In the genomic region with DNA sequence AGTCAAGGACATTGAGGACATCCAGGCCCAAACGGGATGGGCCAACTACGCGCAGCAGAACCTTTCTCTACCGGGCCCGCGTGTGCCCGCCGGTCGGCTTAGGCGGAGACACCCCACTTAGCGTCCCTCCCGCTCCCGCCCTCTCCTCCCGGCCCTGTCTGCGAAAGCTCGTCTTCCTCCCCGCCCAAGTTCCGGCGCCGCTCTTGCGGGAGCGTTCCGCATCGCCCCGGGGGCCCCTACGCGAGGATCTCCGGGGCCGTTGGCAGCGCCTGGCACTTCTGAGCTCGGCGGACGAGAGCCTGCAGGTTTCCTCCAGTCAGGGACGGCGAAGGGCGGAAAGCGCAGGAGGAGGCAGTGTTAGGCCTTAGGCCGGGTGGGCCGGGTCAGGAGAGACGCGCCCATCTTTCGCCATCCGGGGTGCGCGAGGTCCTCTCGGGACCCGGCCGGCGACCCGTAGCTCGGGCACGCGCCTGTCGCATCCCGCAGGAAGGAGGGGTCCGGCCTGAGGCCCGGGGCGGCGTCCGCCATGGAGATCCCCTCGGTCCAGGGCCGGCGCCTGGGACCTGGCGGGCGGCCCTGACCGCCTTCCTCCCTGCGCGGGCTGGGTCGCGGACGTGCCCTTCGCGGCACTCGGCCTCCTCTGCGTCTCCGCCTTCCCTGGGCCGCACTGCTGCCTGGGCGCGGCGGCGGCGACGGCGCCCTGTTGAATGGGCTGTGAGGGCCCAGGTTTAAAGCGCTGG, we compare ENCODE assay signal across 1 cellular context.
A peak's percentile ranks its signal among the peaks of the same experiment; 100 is the strongest.
TF ChIP-seq lines count a peak whose summit lies in the region.

TSS of gene FEM1B (plus strand) at position 141 of the 740 bp plus-strand sequence. CDS start 673 bp downstream, outside the sequence.

TF ChIP-seq in K562, 482 proteins besides CTCF, POLR2A, EP300 and RAD21 (continued from another document and continues in another):
- TF ChIP-seq RERE (CRISPR knock-in tag; IDR thresholded peaks at IDR 0.05; ENCODE audit: borderline replicate concordance) (no peak), ZNF639 (CRISPR knock-in tag; conservative IDR thresholded peaks at IDR 0.05 in 1 of 2, IDR thresholded peaks at IDR 0.05 in 1 of 2) (peak in 1 of 2 experiments; percentile 99; a peak in 2 of 4 replicates), TEAD1 (CRISPR knock-in tag; IDR thresholded peaks at IDR 0.05) (no peak), NCOA1 (IDR thresholded peaks at IDR 0.05; ENCODE audit: low read depth) (peak; percentile 97), MBD2 (IDR thresholded peaks at IDR 0.05; ENCODE audit: borderline replicate concordance, low read depth) (peak; percentile 61), HOXB6 (CRISPR knock-in tag; IDR thresholded peaks at IDR 0.05; ENCODE audit: borderline replicate concordance) (no peak), TSC22D4 (tag; IDR thresholded peaks at IDR 0.05) (no peak), ZNF384 (IDR thresholded peaks at IDR 0.05; ENCODE audit: low read depth, low read length) (no peak; the same call in 1 of the 2 replicates), REST (CRISPR knock-in tag; IDR thresholded peaks at IDR 0.05; ENCODE audit: low read depth) (no peak), NCOA2 (IDR thresholded peaks at IDR 0.05; ENCODE audit: partially characterized antibody in 2 of 2) (no peak), NR3C1 (CRISPR knock-in tag; IDR thresholded peaks at IDR 0.05) (peak; percentile 58), GABPA (tag; conservative IDR thresholded peaks at IDR 0.05; ENCODE audit: low read depth) (peak; percentile 97), PRPF4 (IDR thresholded peaks at IDR 0.05; ENCODE audit: insufficient read depth, low read depth, low read length, poor library complexity, severe bottlenecking) (no peak), ZBTB40 (IDR thresholded peaks at IDR 0.05) (peak; percentile 97), ZBTB40 (CRISPR knock-in tag; IDR thresholded peaks at IDR 0.05) (no peak), CBX3 (IDR thresholded peaks at IDR 0.05; ENCODE audit: borderline replicate concordance in 1 of 2, low read length in 2 of 2) (peak in 1 of 2 experiments; percentile 92; a peak in 2 of 3 replicates), ZNF586 (CRISPR knock-in tag; conservative IDR thresholded peaks at IDR 0.05) (no peak), ZNF431 (CRISPR knock-in tag; IDR thresholded peaks at IDR 0.05) (no peak), BCOR (IDR thresholded peaks at IDR 0.05) (peak; percentile 64; the same call in 1 of the 2 replicates)
- TF ChIP-seq, protein P1, sequence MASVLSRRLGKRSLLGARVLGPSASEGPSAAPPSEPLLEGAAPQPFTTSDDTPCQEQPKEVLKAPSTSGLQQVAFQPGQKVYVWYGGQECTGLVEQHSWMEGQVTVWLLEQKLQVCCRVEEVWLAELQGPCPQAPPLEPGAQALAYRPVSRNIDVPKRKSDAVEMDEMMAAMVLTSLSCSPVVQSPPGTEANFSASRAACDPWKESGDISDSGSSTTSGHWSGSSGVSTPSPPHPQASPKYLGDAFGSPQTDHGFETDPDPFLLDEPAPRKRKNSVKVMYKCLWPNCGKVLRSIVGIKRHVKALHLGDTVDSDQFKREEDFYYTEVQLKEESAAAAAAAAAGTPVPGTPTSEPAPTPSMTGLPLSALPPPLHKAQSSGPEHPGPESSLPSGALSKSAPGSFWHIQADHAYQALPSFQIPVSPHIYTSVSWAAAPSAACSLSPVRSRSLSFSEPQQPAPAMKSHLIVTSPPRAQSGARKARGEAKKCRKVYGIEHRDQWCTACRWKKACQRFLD (CRISPR knock-in tag; IDR thresholded peaks at IDR 0.05), result peak; percentile 39; the same call in 1 of the 2 replicates
- TF ChIP-seq, protein P2, sequence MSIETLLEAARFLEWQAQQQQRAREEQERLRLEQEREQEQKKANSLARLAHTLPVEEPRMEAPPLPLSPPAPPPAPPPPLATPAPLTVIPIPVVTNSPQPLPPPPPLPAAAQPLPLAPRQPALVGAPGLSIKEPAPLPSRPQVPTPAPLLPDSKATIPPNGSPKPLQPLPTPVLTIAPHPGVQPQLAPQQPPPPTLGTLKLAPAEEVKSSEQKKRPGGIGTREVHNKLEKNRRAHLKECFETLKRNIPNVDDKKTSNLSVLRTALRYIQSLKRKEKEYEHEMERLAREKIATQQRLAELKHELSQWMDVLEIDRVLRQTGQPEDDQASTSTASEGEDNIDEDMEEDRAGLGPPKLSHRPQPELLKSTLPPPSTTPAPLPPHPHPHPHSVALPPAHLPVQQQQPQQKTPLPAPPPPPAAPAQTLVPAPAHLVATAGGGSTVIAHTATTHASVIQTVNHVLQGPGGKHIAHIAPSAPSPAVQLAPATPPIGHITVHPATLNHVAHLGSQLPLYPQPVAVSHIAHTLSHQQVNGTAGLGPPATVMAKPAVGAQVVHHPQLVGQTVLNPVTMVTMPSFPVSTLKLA (conservative IDR thresholded peaks at IDR 0.05), result peak; percentile 83 to 92
- TF ChIP-seq, protein P3, sequence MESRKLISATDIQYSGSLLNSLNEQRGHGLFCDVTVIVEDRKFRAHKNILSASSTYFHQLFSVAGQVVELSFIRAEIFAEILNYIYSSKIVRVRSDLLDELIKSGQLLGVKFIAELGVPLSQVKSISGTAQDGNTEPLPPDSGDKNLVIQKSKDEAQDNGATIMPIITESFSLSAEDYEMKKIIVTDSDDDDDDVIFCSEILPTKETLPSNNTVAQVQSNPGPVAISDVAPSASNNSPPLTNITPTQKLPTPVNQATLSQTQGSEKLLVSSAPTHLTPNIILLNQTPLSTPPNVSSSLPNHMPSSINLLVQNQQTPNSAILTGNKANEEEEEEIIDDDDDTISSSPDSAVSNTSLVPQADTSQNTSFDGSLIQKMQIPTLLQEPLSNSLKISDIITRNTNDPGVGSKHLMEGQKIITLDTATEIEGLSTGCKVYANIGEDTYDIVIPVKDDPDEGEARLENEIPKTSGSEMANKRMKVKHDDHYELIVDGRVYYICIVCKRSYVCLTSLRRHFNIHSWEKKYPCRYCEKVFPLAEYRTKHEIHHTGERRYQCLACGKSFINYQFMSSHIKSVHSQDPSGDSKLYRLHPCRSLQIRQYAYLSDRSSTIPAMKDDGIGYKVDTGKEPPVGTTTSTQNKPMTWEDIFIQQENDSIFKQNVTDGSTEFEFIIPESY (CRISPR knock-in tag; IDR thresholded peaks at IDR 0.05), result 0 out of 2 replicates have a peak, but pooled peaks have one; percentile 12
